Comparison of ENCODE assay signal across 19 cellular contexts in the genomic region with DNA sequence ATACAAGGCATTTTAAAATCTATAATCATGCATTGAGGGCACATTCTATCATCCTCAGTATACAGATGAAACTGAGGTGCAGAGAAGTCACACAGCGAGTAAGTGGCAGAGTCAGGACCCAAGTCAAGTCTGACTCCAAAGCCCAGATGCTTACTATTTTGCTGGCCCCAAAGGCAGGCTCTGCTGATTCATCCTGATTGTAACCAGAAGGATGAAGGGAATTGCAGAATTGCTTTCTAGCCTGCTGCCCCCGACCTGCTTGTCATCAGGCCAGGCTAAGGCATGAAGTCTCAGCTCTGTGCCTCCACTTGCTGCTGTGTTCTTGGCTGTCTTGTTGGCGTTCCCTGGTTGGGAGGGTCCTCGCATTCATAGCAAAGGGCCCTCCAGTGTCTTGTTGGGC.
DNase-seq lines count a peak whose midpoint lies in the region; ATAC-seq and TF ChIP-seq lines count a peak whose summit lies in the region.
"Had no signal": no experiment of that assay in that cellular context is flagged by ENCODE, and none has a peak within 500 bp of the region (broad histone marks: within the 10 kb centered on the region; RNA-seq: fewer than 3 reads in every experiment).

No MANE protein-coding gene starts in this region.

- 63 to 68% (median 67%) methylated on average over 4 of the region's 4 CpGs for WGBS in ovary, 3 donors

- no peak for TF ChIP-seq EP300 in ovary (IDR thresholded peaks at IDR 0.05)

- H3K4me3 ChIP-seq in ovary = no peak overlapping the region
- H3K4me3 ChIP-seq: A549, breast epithelium, pancreas had no signal

- ATAC-seq in sciatic nerve = peak; percentile 58
- ATAC-seq in GM21737 (IDR thresholded peaks at IDR 0.05; ENCODE audit: unreplicated experiment) = no peak
- ATAC-seq: A549, pancreas had no signal

- H3K27ac ChIP-seq in C4-2B = peak overlapping the region; percentile 18; the same call in 1 of the 2 replicates
- no peak overlapping the region for H3K27ac ChIP-seq in ovary
- H3K27ac ChIP-seq: A549, breast epithelium, pancreas had no signal

- H3K36me3 ChIP-seq in ovary = no peaks in the 10 kb centered on the region
- H3K36me3 ChIP-seq: breast epithelium, pancreas had no signal

- no peaks in the 10 kb centered on the region for H3K4me1 ChIP-seq in ovary (ENCODE audit: insufficient read depth)
- H3K4me1 ChIP-seq: A549, breast epithelium, pancreas had no signal

- DNase-seq in RPMI7951 (ENCODE audit: low read depth) (peak; percentile 18), fibroblast of gingiva (ENCODE audit: low read depth) (peak; percentile 66), sciatic nerve (ENCODE audit: low spot score) (no peak), GM10266 (ENCODE audit: extremely low spot score) (no peak), ovary (no peak), NCI-H69 (lab: John Stamatoyannopoulos, UW) (no peak)
- DNase-seq: activated CD4-positive, alpha-beta T cell treated with anti-CD3 and anti-CD28 coated beads, Interleukin-2, amount 10 ng/mL, durations not matched to agents 7 days and 5 days; activated CD8-positive, alpha-beta memory T cell treated with anti-CD3 and anti-CD28 coated beads, Interleukin-2, amount 50 U/mL, for 48 hours; CD4-positive, CD25-positive, alpha-beta regulatory T cell; dermis blood vessel endothelial cell; DMS153; NCI-H1417; NCI-H2171 treated with DMSO at 0.1 percent for 48 hours; NCI-H82; pancreas had no signal

- no peak for TF ChIP-seq POLR2A in ovary (IDR thresholded peaks at IDR 0.05)

- intact Hi-C loops in sciatic nerve (cut with DNase I) (loop anchor here (10.0 kb wide), 1 partner anchor 107 kb away; no protein-coding TSS in a partner anchor), ovary (cut with DNase I) (no loop called here)

- H3K27me3 ChIP-seq in ovary = no peaks in the 10 kb centered on the region

- TF ChIP-seq CTCF in C4-2B (conservative IDR thresholded peaks at IDR 0.05) (no peak), GM10266 (IDR thresholded peaks at IDR 0.05; ENCODE audit: control insufficient read depth, insufficient read depth, low read depth, missing control alignments) (no peak), ovary (IDR thresholded peaks at IDR 0.05) (no peak)

- no peaks in the 10 kb centered on the region for H3K9me3 ChIP-seq in ovary
- H3K9me3 ChIP-seq: A549, breast epithelium, pancreas had no signal

Comparison
In these comparisons a context has a peak if more than half of its experiments do, and no peak if none do; other contexts are left out.
1. DNase-seq: peak in RPMI7951 (single experiment) and fibroblast of gingiva (single experiment); none in sciatic nerve (single experiment), GM10266 (single experiment), ovary (0 of 5) and NCI-H69 (single experiment).